In genomic region chr3:180492047-180492446, GRCh38 we compare ENCODE assay signal across 21 cellular contexts.
DNase-seq lines count a peak whose midpoint lies in the region; ATAC-seq, FAIRE-seq and TF ChIP-seq lines count a peak whose summit lies in the region.
"Had no signal": no experiment of that assay in that cellular context is flagged by ENCODE, and none has a peak within 500 bp of the region (broad histone marks: within the 10 kb centered on the region; RNA-seq: fewer than 3 reads in every experiment).

No MANE protein-coding gene starts in this region.

- CTCF ChIA-PET in MCF 10A (lab: Yijun Ruan, JAX) = interaction anchor here (0.6 kb wide), 1 partner anchor 716 kb away, joined by 3 read pairs; no protein-coding TSS in a partner anchor

- H3K4me2 ChIP-seq in astrocyte (ENCODE audit: low read length) = no peak overlapping the region
- H3K4me2 ChIP-seq: BLaER1 had no signal

- H3K79me2 ChIP-seq in astrocyte (ENCODE audit: insufficient read depth, low read length) = no peaks in the 10 kb centered on the region

- H2AFZ ChIP-seq in astrocyte (ENCODE audit: low read depth, low read length) = no peak overlapping the region

- POLR2A ChIA-PET in MCF 10A (lab: Yijun Ruan, JAX) = no interaction called here

- H3K9me3 Mint-ChIP-seq in MCF 10A (ENCODE audit: unreplicated experiment) (peaks cover 15% of the 10 kb centered on the region), astrocyte (ENCODE audit: unreplicated experiment) (peaks cover 9% of the 10 kb centered on the region)

- BruUV-seq in MCF 10A (replicated peaks; lab: Mats Ljungman, UMichigan) = no TSS peak

- H3K4me3 ChIP-seq in breast epithelium (no peak overlapping the region), astrocyte (ENCODE audit: insufficient read depth, low read depth, low read length) (no peak overlapping the region)
- H3K4me3 ChIP-seq: BLaER1, GM12878 had no signal

- TF ChIP-seq POLR2A in breast epithelium (IDR thresholded peaks at IDR 0.05) = no peak

- no peak for ATAC-seq in GM19324 (IDR thresholded peaks at IDR 0.05; ENCODE audit: low FRiP score, unreplicated experiment)
- ATAC-seq: GM12878 had no signal

- H3K27me3 Mint-ChIP-seq in MCF 10A (ENCODE audit: insufficient read depth, unreplicated experiment) (no peaks in the 10 kb centered on the region), astrocyte (ENCODE audit: low read depth, unreplicated experiment) (no peaks in the 10 kb centered on the region)
- H3K27me3 Mint-ChIP-seq: CD4-positive, alpha-beta memory T cell had no signal

- no peaks in the 10 kb centered on the region for H3K36me3 ChIP-seq in breast epithelium
- H3K36me3 ChIP-seq in astrocyte (ENCODE audit: insufficient read depth, low read length) = no peaks in the 10 kb centered on the region
- H3K36me3 ChIP-seq: BLaER1 had no signal

- H3K9me3 ChIP-seq in breast epithelium = no peaks in the 10 kb centered on the region
- H3K9me3 ChIP-seq in astrocyte (ENCODE audit: insufficient read depth, low read depth, low read length) = no peaks in the 10 kb centered on the region
- H3K9me3 ChIP-seq: BLaER1 had no signal

- intact Hi-C loops in MCF 10A (cut with micrococcal nuclease) (no loop called here), breast epithelium (cut with DNase I; ENCODE audit: low total_unique reads) (no loop called here)

- H3K4me1 ChIP-seq in breast epithelium (no peaks in the 10 kb centered on the region), astrocyte (ENCODE audit: insufficient read depth, low read length) (no peaks in the 10 kb centered on the region)
- H3K4me1 ChIP-seq: BLaER1 had no signal

- H3K9ac ChIP-seq in astrocyte (ENCODE audit: low read length) = no peak overlapping the region
- H3K9ac ChIP-seq: BLaER1 had no signal

- DNase-seq in MCF 10A (ENCODE audit: unreplicated experiment) (no peak), breast epithelium (ENCODE audit: low spot score in 2 of 2) (no peak), astrocyte (ENCODE audit: low read depth) (peak; percentile 56), epithelial cell of prostate (ENCODE audit: low read depth, low spot score) (no peak), GOT3 (lab: John Stamatoyannopoulos, UW) (no peak), activated gamma-delta T cell (lab: John Stamatoyannopoulos, UW) (no peak)
- DNase-seq: Calu3; CD4-positive, alpha-beta memory T cell; DMS 273 treated with DMSO at 0.1 percent for 48 hours; DMS53; DND-41; EL; H9; IMR-90 had no signal

- H3K27me3 ChIP-seq in breast epithelium (no peaks in the 10 kb centered on the region), astrocyte (ENCODE audit: insufficient read depth, low read length) (no peaks in the 10 kb centered on the region)
- H3K27me3 ChIP-seq: BLaER1 had no signal

- TF ChIP-seq CTCF in MCF 10A (IDR thresholded peaks at IDR 0.05; ENCODE audit: unreplicated experiment) = no peak
- TF ChIP-seq CTCF in breast epithelium (IDR thresholded peaks at IDR 0.05) = no peak
- no peak for TF ChIP-seq CTCF in astrocyte (IDR thresholded peaks at IDR 0.05; ENCODE audit: insufficient read depth, low read depth, low read length)

- H3K4me3 Mint-ChIP-seq in MCF 10A (ENCODE audit: unreplicated experiment) (no peak overlapping the region), astrocyte (ENCODE audit: unreplicated experiment) (no peak overlapping the region)
- H3K4me3 Mint-ChIP-seq: CD14-positive monocyte; CD4-positive, alpha-beta memory T cell; H9 had no signal

- H3K36me3 Mint-ChIP-seq in MCF 10A (ENCODE audit: insufficient read depth, unreplicated experiment) (no peaks in the 10 kb centered on the region), astrocyte (ENCODE audit: low read depth, unreplicated experiment) (no peaks in the 10 kb centered on the region)
- H3K36me3 Mint-ChIP-seq: CD14-positive monocyte; CD4-positive, alpha-beta memory T cell had no signal

- no peak for FAIRE-seq in astrocyte (lab: Jason Lieb, UNC)
- FAIRE-seq: GM12878, H1, HTR-8/SVneo had no signal

- H3K27ac ChIP-seq in breast epithelium = no peak overlapping the region
- no peak overlapping the region for H3K27ac ChIP-seq in astrocyte (ENCODE audit: low read depth, low read length)
- H3K27ac ChIP-seq in epithelial cell of prostate = peak overlapping the region; percentile 66
- H3K27ac ChIP-seq: 22Rv1, BLaER1 had no signal

- H4K20me1 ChIP-seq in astrocyte (ENCODE audit: insufficient read depth, low read length) = no peaks in the 10 kb centered on the region
- H4K20me1 ChIP-seq: BLaER1 had no signal

- no peaks in the 10 kb centered on the region for H3K4me1 Mint-ChIP-seq in MCF 10A (ENCODE audit: insufficient read depth, unreplicated experiment)
- H3K4me1 Mint-ChIP-seq in astrocyte (ENCODE audit: low read depth, unreplicated experiment) = no peaks in the 10 kb centered on the region
- H3K4me1 Mint-ChIP-seq: CD14-positive monocyte; CD4-positive, alpha-beta memory T cell; H9 had no signal

- peak overlapping the region; percentile 33 for H3K27ac Mint-ChIP-seq in MCF 10A (ENCODE audit: low read depth, unreplicated experiment)
- no peak overlapping the region for H3K27ac Mint-ChIP-seq in astrocyte (ENCODE audit: unreplicated experiment)
- H3K27ac Mint-ChIP-seq: CD14-positive monocyte; CD4-positive, alpha-beta memory T cell; H9 had no signal
